In the genomic region with DNA sequence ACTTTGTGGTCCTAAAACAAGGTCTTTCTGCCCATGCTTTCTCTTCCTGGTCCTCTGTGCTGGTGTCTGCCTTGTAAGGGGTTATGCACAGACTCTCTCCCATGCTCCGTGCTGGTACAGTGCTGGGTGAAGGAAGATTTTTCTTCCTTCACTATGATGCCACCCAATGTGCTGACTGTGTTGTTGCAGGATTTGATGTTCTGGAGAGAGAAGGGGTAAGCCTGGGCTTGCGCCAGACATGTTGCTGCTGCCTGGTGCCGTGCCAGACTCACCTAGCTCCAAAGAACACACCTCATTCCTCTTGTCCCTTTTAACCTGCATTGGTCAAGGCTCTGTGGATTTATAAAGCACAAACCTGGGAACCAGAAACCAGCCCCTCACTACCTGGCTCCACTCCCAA, we compare ENCODE assay signal across 1 cellular context.
TF ChIP-seq lines count a peak whose summit lies in the region.

No MANE protein-coding gene starts in this region.

TF ChIP-seq in H1, 55 proteins besides CTCF, POLR2A, EP300 and RAD21:
- no peak for TF ChIP-seq KDM4A (IDR thresholded peaks at IDR 0.05; ENCODE audit: low read depth, low read length, severe bottlenecking)
- no peak for TF ChIP-seq SAP30 (IDR thresholded peaks at IDR 0.05; ENCODE audit: insufficient read depth, insufficient replicate concordance, low read length)
- TF ChIP-seq MAFK (IDR thresholded peaks at IDR 0.05; ENCODE audit: low read depth, low read length) = no peak
